ENCODE assay signal across 19 cellular contexts in genomic region chr11:120994460-120994859, GRCh38. TPM values are rescaled to one million over a fixed set of nuclear protein-coding genes. Genes with fewer than 3 reads are reported as not detected.
A peak's percentile ranks its signal among the peaks of the same experiment; 100 is the strongest.
DNase-seq lines count a peak whose midpoint lies in the region; ATAC-seq, FAIRE-seq and TF ChIP-seq lines count a peak whose summit lies in the region.
"Had no signal": no experiment of that assay in that cellular context is flagged by ENCODE, and none has a peak within 500 bp of the region (broad histone marks: within the 10 kb centered on the region; RNA-seq: fewer than 3 reads in every experiment).

No MANE protein-coding gene starts in this region.

- no peak overlapping the region for H3K4me3 Mint-ChIP-seq in activated T-helper 17 cell treated with anti-CD3 and anti-CD28 coated beads, Interleukin-2, amount 50 U/mL, for 72 hours
- H3K4me3 Mint-ChIP-seq: CD4-positive, alpha-beta T cell; H9 had no signal

- H3K79me2 ChIP-seq in HepG2 (ENCODE audit: insufficient read depth, low read length) (no peaks in the 10 kb centered on the region), parathyroid adenoma (no peaks in the 10 kb centered on the region)

- intact Hi-C loops in HepG2 (cut with micrococcal nuclease; ENCODE audit: unreplicated experiment), result no loop called here

- no TSS peak for BruUV-seq in HepG2 (replicated peaks; lab: Mats Ljungman, UMichigan)

- no peak for FAIRE-seq in HepG2 (lab: Jason Lieb, UNC)
- FAIRE-seq: A549, D721Med, G401.6, GM12891, GM19239, H1 had no signal

- H3K27ac ChIP-seq in liver (ENCODE audit: low read depth in 1 of 2, low read length in 2 of 2), result no peak overlapping the region
- no peak overlapping the region for H3K27ac ChIP-seq in HepG2 (ENCODE audit: extremely low read length, insufficient read depth, low read length)
- H3K27ac ChIP-seq in parathyroid adenoma, result peak overlapping the region; percentile 63
- H3K27ac ChIP-seq: 22Rv1, A549, C4-2B had no signal

- TF ChIP-seq EP300 in HepG2 (IDR thresholded peaks at IDR 0.05; ENCODE audit: low read depth in 2 of 2, low read length in 2 of 2) (no peak), HepG2 (CRISPR knock-in tag; IDR thresholded peaks at IDR 0.05; ENCODE audit: borderline replicate concordance) (no peak)

- CTCF ChIA-PET in HepG2 (lab: Yijun Ruan, JAX; ENCODE audit: low intra/inter-chr PET ratio, low total read pairs), result no interaction called here

- POLR2A ChIA-PET in HepG2 (lab: Yijun Ruan, JAX), result no interaction called here

- H3K4me1 ChIP-seq in liver (ENCODE audit: control insufficient read depth in 4 of 4, insufficient read depth in 4 of 4, low read length in 3 of 4) (no peaks in the 10 kb centered on the region), HepG2 (ENCODE audit: insufficient read depth, low read length) (no peaks in the 10 kb centered on the region), parathyroid adenoma (peaks cover 10% of the 10 kb centered on the region)
- H3K4me1 ChIP-seq: A549, Caco-2 had no signal

- H3K4me2 ChIP-seq in HepG2 (ENCODE audit: low read depth, low read length), result no peak overlapping the region
- H3K4me2 ChIP-seq in parathyroid adenoma (ENCODE audit: low read length), result peak overlapping the region; percentile 58
- H3K4me2 ChIP-seq: A549 had no signal

- H3K27me3 ChIP-seq in liver (ENCODE audit: control insufficient read depth in 4 of 4, insufficient read depth in 4 of 4, low read length in 3 of 4), result no peaks in the 10 kb centered on the region
- H3K27me3 ChIP-seq in HepG2 (ENCODE audit: control insufficient read depth in 1 of 2, insufficient read depth in 2 of 2, low read length in 2 of 2), result peaks cover 1 to 7% of the 10 kb centered on the region in 2 experiments; a peak in 2 of 5 replicates
- no peaks in the 10 kb centered on the region for H3K27me3 ChIP-seq in parathyroid adenoma (ENCODE audit: control insufficient read depth, insufficient read depth, low read length)

- in situ Hi-C loops in HepG2 (cut with HindIII; ENCODE audit: extremely low pct_ligation_motif_present, low pct_unique_long_range_greater_than_20kb), result no loop called here

- H3K9me3 ChIP-seq in liver (ENCODE audit: control insufficient read depth in 4 of 4, low read length in 3 of 4), result no peaks in the 10 kb centered on the region
- no peaks in the 10 kb centered on the region for H3K9me3 ChIP-seq in HepG2 (ENCODE audit: low read length)
- H3K9me3 ChIP-seq in parathyroid adenoma (ENCODE audit: control insufficient read depth, low read length), result no peaks in the 10 kb centered on the region
- H3K9me3 ChIP-seq: A549, Caco-2 had no signal

- H3K4me1 Mint-ChIP-seq in activated T-helper 17 cell treated with anti-CD3 and anti-CD28 coated beads, Interleukin-2, amount 50 U/mL, for 72 hours, result no peaks in the 10 kb centered on the region

- H2AFZ ChIP-seq in HepG2 (ENCODE audit: low read length), result no peak overlapping the region
- H2AFZ ChIP-seq in parathyroid adenoma, result no peak overlapping the region

- TF ChIP-seq POLR2A in HepG2 (IDR thresholded peaks at IDR 0.05; ENCODE audit: insufficient read depth in 1 of 2, low read depth in 2 of 2, low read length in 2 of 2), result no peak

- no peaks in the 10 kb centered on the region for H4K20me1 ChIP-seq in HepG2 (ENCODE audit: insufficient read depth, low read length)

- TF ChIP-seq RAD21 in liver (IDR thresholded peaks at IDR 0.05) (no peak), HepG2 (CRISPR knock-in tag; IDR thresholded peaks at IDR 0.05) (no peak)

- H3K9ac ChIP-seq in liver (ENCODE audit: low read depth in 1 of 2, low read length in 2 of 2) (no peak overlapping the region), HepG2 (ENCODE audit: insufficient read depth, low read depth, low read length) (no peak overlapping the region), parathyroid adenoma (no peak overlapping the region)

- no peak for ATAC-seq in HepG2
- no peak for ATAC-seq in activated T-helper 17 cell treated with anti-CD3 and anti-CD28 coated beads, Interleukin-2, amount 50 U/mL, for 72 hours (replicated peaks)
- ATAC-seq: A549 had no signal

- H3K4me3 ChIP-seq in liver (ENCODE audit: low read depth in 1 of 3, low read length in 3 of 3) (no peak overlapping the region), HepG2 (replicated peaks in 1 of 3; ENCODE audit: insufficient read depth in 1 of 3, low read depth in 2 of 3, low read length in 3 of 3) (no peak overlapping the region), parathyroid adenoma (ENCODE audit: low read depth, low read length) (no peak overlapping the region)
- H3K4me3 ChIP-seq: A549 had no signal

- DNase-seq in NCI-H2196 (lab: John Stamatoyannopoulos, UW; ENCODE audit: unreplicated experiment) (peak; percentile 4), NCI-H2196 treated with DMSO at 0.1 percent for 48 hours (lab: John Stamatoyannopoulos, UW; ENCODE audit: unreplicated experiment) (no peak), HepG2 (ENCODE audit: low spot score) (no peak), NCI-H82 treated with DMSO at 0.1 percent for 48 hours (lab: John Stamatoyannopoulos, UW; ENCODE audit: unreplicated experiment) (no peak)
- DNase-seq: AML-193; Caco-2; CD4-positive, alpha-beta T cell; H9 had no signal

- H3K27ac Mint-ChIP-seq in activated T-helper 17 cell treated with anti-CD3 and anti-CD28 coated beads, Interleukin-2, amount 50 U/mL, for 72 hours, result no peak overlapping the region
- H3K27ac Mint-ChIP-seq: CD4-positive, alpha-beta T cell; H9 had no signal

- H3K36me3 Mint-ChIP-seq in activated T-helper 17 cell treated with anti-CD3 and anti-CD28 coated beads, Interleukin-2, amount 50 U/mL, for 72 hours (ENCODE audit: low read depth), result no peaks in the 10 kb centered on the region

- H3K36me3 ChIP-seq in liver (ENCODE audit: control insufficient read depth in 4 of 4, insufficient read depth in 3 of 4, low read depth in 1 of 4, low read length in 3 of 4) (no peaks in the 10 kb centered on the region), HepG2 (replicated peaks in 1 of 2; ENCODE audit: control insufficient read depth in 1 of 2, insufficient read depth in 2 of 2, low read length in 2 of 2) (no peaks in the 10 kb centered on the region), parathyroid adenoma (ENCODE audit: control insufficient read depth, insufficient read depth, low read length) (no peaks in the 10 kb centered on the region)

- TF ChIP-seq CTCF in liver (IDR thresholded peaks at IDR 0.05; ENCODE audit: low read depth, low read length, missing input control) (no peak), HepG2 (CRISPR knock-in tag; IDR thresholded peaks at IDR 0.05) (no peak), parathyroid adenoma (IDR thresholded peaks at IDR 0.05) (no peak)

- no peaks in the 10 kb centered on the region for H3K9me3 Mint-ChIP-seq in activated T-helper 17 cell treated with anti-CD3 and anti-CD28 coated beads, Interleukin-2, amount 50 U/mL, for 72 hours
- H3K9me3 Mint-ChIP-seq: CD4-positive, alpha-beta T cell; H9 had no signal

- peaks cover 10% of the 10 kb centered on the region for H3K27me3 Mint-ChIP-seq in activated T-helper 17 cell treated with anti-CD3 and anti-CD28 coated beads, Interleukin-2, amount 50 U/mL, for 72 hours

TF ChIP-seq in HepG2, 621 proteins besides CTCF, POLR2A, EP300 and RAD21:
- no peak for TF ChIP-seq ZNF607 (CRISPR knock-in tag; IDR thresholded peaks at IDR 0.05; ENCODE audit: borderline replicate concordance)
- no peak for TF ChIP-seq DPF2 (CRISPR knock-in tag; IDR thresholded peaks at IDR 0.05; ENCODE audit: borderline replicate concordance, low read depth)
- no peak for TF ChIP-seq JUN (CRISPR knock-in tag; IDR thresholded peaks at IDR 0.05)
- no peak for TF ChIP-seq NFKBIZ (CRISPR knock-in tag; IDR thresholded peaks at IDR 0.05)
- TF ChIP-seq ARNT (IDR thresholded peaks at IDR 0.05), result no peak
- TF ChIP-seq ZNF557 (CRISPR knock-in tag; IDR thresholded peaks at IDR 0.05), result no peak
- no peak for TF ChIP-seq KMT2A (CRISPR knock-in tag; IDR thresholded peaks at IDR 0.05)
- no peak for TF ChIP-seq BCL6 (CRISPR knock-in tag; IDR thresholded peaks at IDR 0.05)
TF ChIP-seq in HepG2: peak in this region for 0.

RNA-seq across cellular contexts. Expression of gene TBCEL, which starts 29.4 kb away (rescaled TPM):
- total RNA-seq in liver, result 10 to 100 TPM; 25.9 to 41.3 TPM
- polyA plus RNA-seq in liver, result 1 to 10 TPM; 6.7 to 9.0 TPM
- total RNA-seq in HepG2 (2016; rRNA removed; fragmentation: Illumina TruSeq; extraction: Trizol), result 12.5 and 12.8 TPM in 2 replicates
- 33.1 and 42.8 TPM in 2 replicates for total RNA-seq in HepG2 (2016; cell fraction: cytosol; rRNA removed; fragmentation: Illumina TruSeq; extraction: Trizol; ENCODE audit: low read depth)
- 11.9 and 13.3 TPM in 2 replicates for total RNA-seq in HepG2 (2016; cell fraction: insoluble cytoplasmic fraction; rRNA removed; fragmentation: Illumina TruSeq; extraction: Trizol)
- 26.5 and 32.1 TPM in 2 replicates for total RNA-seq in HepG2 (2016; cell fraction: membrane; rRNA removed; fragmentation: Illumina TruSeq; extraction: Trizol)
- 15.5 and 16.2 TPM in 2 replicates for total RNA-seq in HepG2 (2016; cell fraction: nucleus; rRNA removed; fragmentation: Illumina TruSeq; extraction: Trizol)
- 5.3 and 6.1 TPM in 2 replicates for polyA plus RNA-seq in HepG2 (2011; rRNA removed)
- 2.4 and 3.4 TPM in 2 replicates for polyA plus RNA-seq in HepG2 (2011; cell fraction: cytosol; rRNA removed)
- 7.1 and 10.7 TPM in 2 replicates for polyA plus RNA-seq in HepG2 (2011; cell fraction: nucleus; rRNA removed)
- 4.4 and 5.6 TPM in 2 replicates for polyA plus RNA-seq in HepG2 (2012)
- polyA plus RNA-seq in HepG2 (2016; cell fraction: cytosol; fragmentation: Illumina TruSeq; extraction: Trizol; ENCODE audit: low read depth), result 0.63 and 0.92 TPM in 2 replicates
- polyA plus RNA-seq in HepG2 (2016; cell fraction: insoluble cytoplasmic fraction; fragmentation: Illumina TruSeq; extraction: Trizol; ENCODE audit: low read depth), result 9.6 and 11.1 TPM in 2 replicates
- polyA plus RNA-seq in HepG2 (2016; cell fraction: membrane; fragmentation: Illumina TruSeq; extraction: Trizol; ENCODE audit: low read depth), result 3.2 and 4.1 TPM in 2 replicates
- polyA plus RNA-seq in HepG2 (2016; cell fraction: nucleus; fragmentation: Illumina TruSeq; extraction: Trizol; ENCODE audit: insufficient read depth, low read depth), result 11.5 and 13.9 TPM in 2 replicates
- polyA minus RNA-seq in HepG2 (2011; rRNA and poly(A)+ RNA removed; ENCODE audit: low replicate concordance), result 7.2 and 7.5 TPM in 2 replicates
- 9.1 and 12.5 TPM in 2 replicates for polyA minus RNA-seq in HepG2 (2011; cell fraction: cytosol; rRNA and poly(A)+ RNA removed)
- polyA minus RNA-seq in HepG2 (2011; cell fraction: nucleus; rRNA and poly(A)+ RNA removed), result 48.6 and 49.1 TPM in 2 replicates
- 1 to 10 TPM; 6.2 to 7.8 TPM for total RNA-seq in activated T-helper 17 cell treated with anti-CD3 and anti-CD28 coated beads, Interleukin-2, amount 50 U/mL, for 72 hours
